ENCODE assay signal across 1 cellular context in genomic region chr17:75394332-75394918, GRCh38.
TF ChIP-seq lines count a peak whose summit lies in the region.

No MANE protein-coding gene starts in this region.

TF ChIP-seq in H1, 55 proteins besides CTCF, POLR2A, EP300 and RAD21:
- peak; percentile 11; the same call in 1 of the 2 replicates for TF ChIP-seq RBBP5 (IDR thresholded peaks at IDR 0.05; ENCODE audit: borderline replicate concordance, low read depth, low read length)
- TF ChIP-seq TAF7 (optimal IDR thresholded peaks at IDR 0.05; ENCODE audit: borderline replicate concordance, low read depth, low read length) = no peak
- TF ChIP-seq JUN (IDR thresholded peaks at IDR 0.05; ENCODE audit: low read depth, low read length) = no peak
- TF ChIP-seq BCL11A (IDR thresholded peaks at IDR 0.05; ENCODE audit: low read depth in 2 of 2, low read length in 2 of 2) = no peak
- TF ChIP-seq POU5F1 (IDR thresholded peaks at IDR 0.05; ENCODE audit: low read depth, low read length) = no peak
- TF ChIP-seq NRF1 (IDR thresholded peaks at IDR 0.05; ENCODE audit: low read depth, low read length) = no peak
TF ChIP-seq in H1: peak in this region for 1.
